In genomic region chr17:48814504-48814903, GRCh38 we compare ENCODE assay signal across 9 cellular contexts. TPM values are rescaled to one million over a fixed set of nuclear protein-coding genes. Genes with fewer than 3 reads are reported as not detected.
A peak's percentile ranks its signal among the peaks of the same experiment; 100 is the strongest.
DNase-seq lines count a peak whose midpoint lies in the region; ATAC-seq and TF ChIP-seq lines count a peak whose summit lies in the region.
"Had no signal": no experiment of that assay in that cellular context is flagged by ENCODE, and none has a peak within 500 bp of the region (broad histone marks: within the 10 kb centered on the region; RNA-seq: fewer than 3 reads in every experiment).

No MANE protein-coding gene starts in this region.

- H3K27ac ChIP-seq in Karpas-422 (ENCODE audit: low read length) (no peak overlapping the region), VCaP (no peak overlapping the region)

- H3K4me2 ChIP-seq in Karpas-422 (ENCODE audit: low read depth, low read length, poor library complexity, severe bottlenecking): no peak overlapping the region

- no peaks in the 10 kb centered on the region for H3K36me3 ChIP-seq in Karpas-422 (ENCODE audit: insufficient read depth, low read length)

- no peaks in the 10 kb centered on the region for H4K20me1 ChIP-seq in Karpas-422 (ENCODE audit: insufficient read depth, low read depth, low read length)

- H3K27ac Mint-ChIP-seq in chondrocyte (ENCODE audit: unreplicated experiment): no peak overlapping the region
- H3K27ac Mint-ChIP-seq in stimulated activated naive B cell treated with anti-CD40 and anti-IgM and Interleukin-4, amounts not matched to agents 10 μg/mL and 1 μg/mL and 100 μg/mL, for 72 hours: peak overlapping the region; percentile 37
- H3K27ac Mint-ChIP-seq: activated naive CD4-positive, alpha-beta T cell treated with anti-CD3 and anti-CD28 coated beads, Interleukin-2, amount 50 U/mL, for 72 hours had no signal

- H3K4me3 Mint-ChIP-seq in chondrocyte (ENCODE audit: unreplicated experiment): no peak overlapping the region
- no peak overlapping the region for H3K4me3 Mint-ChIP-seq in stimulated activated naive B cell treated with anti-CD40 and anti-IgM and Interleukin-4, amounts not matched to agents 10 μg/mL and 1 μg/mL and 100 μg/mL, for 72 hours

- no peaks in the 10 kb centered on the region for H3K4me1 ChIP-seq in Karpas-422 (ENCODE audit: low read length)

- ATAC-seq in stimulated activated naive B cell treated with anti-CD40 and anti-IgM and Interleukin-4, amounts not matched to agents 10 μg/mL and 1 μg/mL and 100 μg/mL, for 72 hours (replicated peaks): peak; percentile 56 to 64
- ATAC-seq in GM21717 (IDR thresholded peaks at IDR 0.05; ENCODE audit: unreplicated experiment) (no peak), HG02623 (IDR thresholded peaks at IDR 0.05; ENCODE audit: unreplicated experiment) (no peak)

- H3K36me3 Mint-ChIP-seq in chondrocyte (ENCODE audit: low read depth): no peaks in the 10 kb centered on the region
- no peaks in the 10 kb centered on the region for H3K36me3 Mint-ChIP-seq in stimulated activated naive B cell treated with anti-CD40 and anti-IgM and Interleukin-4, amounts not matched to agents 10 μg/mL and 1 μg/mL and 100 μg/mL, for 72 hours
- H3K36me3 Mint-ChIP-seq: activated naive CD4-positive, alpha-beta T cell treated with anti-CD3 and anti-CD28 coated beads, Interleukin-2, amount 50 U/mL, for 72 hours had no signal

- H3K4me3 ChIP-seq in Karpas-422 (ENCODE audit: low read length): no peak overlapping the region

- peaks cover 43% of the 10 kb centered on the region for H3K27me3 Mint-ChIP-seq in chondrocyte (ENCODE audit: low read depth)
- peaks cover 28 to 56% of the 10 kb centered on the region in 2 donors for H3K27me3 Mint-ChIP-seq in stimulated activated naive B cell treated with anti-CD40 and anti-IgM and Interleukin-4, amounts not matched to agents 10 μg/mL and 1 μg/mL and 100 μg/mL, for 72 hours

- DNase-seq in EL: peak; percentile 59
- peak; percentile 77 for DNase-seq in Karpas-422
- peak; percentile 18 for DNase-seq in chondrocyte (ENCODE audit: low spot score)
- DNase-seq in lung microvascular endothelial cell (ENCODE audit: low read depth in 2 of 2): peak; percentile 60 to 65
- DNase-seq in stimulated activated naive B cell treated with anti-CD40 and anti-IgM and Interleukin-4, amounts not matched to agents 10 μg/mL and 1 μg/mL and 100 μg/mL, for 72 hours: peak; percentile 32

- H3K9me2 ChIP-seq in Karpas-422 (replicated peaks; ENCODE audit: insufficient read depth, low read length): no peaks in the 10 kb centered on the region

- TF ChIP-seq CTCF in VCaP (conservative IDR thresholded peaks at IDR 0.05) (peak; percentile 78), chondrocyte (IDR thresholded peaks at IDR 0.05) (peak; percentile 82)

- no peaks in the 10 kb centered on the region for H3K9me3 ChIP-seq in Karpas-422 (ENCODE audit: low read length)

- no peaks in the 10 kb centered on the region for H3K79me2 ChIP-seq in Karpas-422 (ENCODE audit: low read length)

- H3K27me3 ChIP-seq in Karpas-422 (ENCODE audit: low read length): no peaks in the 10 kb centered on the region

- H3K9ac ChIP-seq in Karpas-422 (ENCODE audit: low read length): no peak overlapping the region

- peaks cover 11% of the 10 kb centered on the region for H3K4me1 Mint-ChIP-seq in chondrocyte (ENCODE audit: low read depth)
- peaks cover 13 to 21% of the 10 kb centered on the region in 2 donors for H3K4me1 Mint-ChIP-seq in stimulated activated naive B cell treated with anti-CD40 and anti-IgM and Interleukin-4, amounts not matched to agents 10 μg/mL and 1 μg/mL and 100 μg/mL, for 72 hours

- H3K9me3 Mint-ChIP-seq in chondrocyte (ENCODE audit: low read depth): no peaks in the 10 kb centered on the region
- no peaks in the 10 kb centered on the region for H3K9me3 Mint-ChIP-seq in stimulated activated naive B cell treated with anti-CD40 and anti-IgM and Interleukin-4, amounts not matched to agents 10 μg/mL and 1 μg/mL and 100 μg/mL, for 72 hours
- H3K9me3 Mint-ChIP-seq: activated naive CD4-positive, alpha-beta T cell treated with anti-CD3 and anti-CD28 coated beads, Interleukin-2, amount 50 U/mL, for 72 hours had no signal

- H2AFZ ChIP-seq in Karpas-422 (ENCODE audit: low read length): no peak overlapping the region

RNA-seq across cellular contexts. Expression of gene TTLL6, which starts 2.5 kb away (rescaled TPM):
- not detected in 2 replicates for total RNA-seq in Karpas-422 (2014; rRNA removed; shearing (Covaris generic); ENCODE audit: low replicate concordance)
- total RNA-seq in chondrocyte (not detected in 3 replicates), lung microvascular endothelial cell (not detected in 2 replicates)
- total RNA-seq: activated naive CD4-positive, alpha-beta T cell treated with anti-CD3 and anti-CD28 coated beads, Interleukin-2, amount 50 U/mL, for 72 hours had no signal

RNA-seq across cellular contexts. Expression of gene CALCOCO2, which starts 16.3 kb away (rescaled TPM):
- total RNA-seq in Karpas-422 (2014; rRNA removed; shearing (Covaris generic); ENCODE audit: low replicate concordance): 21.8 and 29.7 TPM in 2 replicates
- total RNA-seq in chondrocyte (72.4 to 97.9 TPM (median 76.5 TPM) in 3 replicates), lung microvascular endothelial cell (19.6 and 31.7 TPM in 2 replicates)

Comparison
In these comparisons a context has a peak if more than half of its experiments do, and no peak if none do; other contexts are left out.
1. DNase-seq: peak in every context shown above with its lines; median percentile 77 in Karpas-422; 62 in lung microvascular endothelial cell; 59 in EL; 32 in stimulated activated naive B cell treated with anti-CD40 and anti-IgM and Interleukin-4, amounts not matched to agents 10 μg/mL and 1 μg/mL and 100 μg/mL, for 72 hours; 18 in chondrocyte.
2. ATAC-seq: peak in stimulated activated naive B cell treated with anti-CD40 and anti-IgM and Interleukin-4, amounts not matched to agents 10 μg/mL and 1 μg/mL and 100 μg/mL, for 72 hours (2 of 2); none in GM21717 (single experiment) and HG02623 (single experiment).